In genomic region chr3:16290007-16290826, GRCh38 we compare ENCODE assay signal across 8 cellular contexts. TPM values are rescaled to one million over a fixed set of nuclear protein-coding genes. Genes with fewer than 3 reads are reported as not detected.
DNase-seq lines count a peak whose midpoint lies in the region; ATAC-seq, FAIRE-seq and TF ChIP-seq lines count a peak whose summit lies in the region.

No MANE protein-coding gene starts in this region.

- H3K4me3 ChIP-seq in AG09309 (ENCODE audit: control insufficient read depth, low read depth, low read length) (no peak overlapping the region), GM12875 (ENCODE audit: low read depth, low read length) (no peak overlapping the region), mononuclear cell (ENCODE audit: low read length) (peak overlapping the region; percentile 47)

- peak; percentile 84 for FAIRE-seq in TTC549 (lab: Jason Lieb, UNC)

- no peak overlapping the region for H3K4me3 Mint-ChIP-seq in type B pancreatic cell

- peaks cover 7% of the 10 kb centered on the region for H3K9me3 ChIP-seq in mononuclear cell (ENCODE audit: low read depth, low read length)

- peaks cover 45% of the 10 kb centered on the region for H3K4me1 ChIP-seq in mononuclear cell (ENCODE audit: insufficient read depth, low read length)

- peak; percentile 82 for TF ChIP-seq CTCF in AG09309 (IDR thresholded peaks at IDR 0.05; ENCODE audit: control insufficient read depth, insufficient read depth, low read depth, low read length, missing control alignments)
- peak; percentile 54; the same call in 1 of the 2 replicates for TF ChIP-seq CTCF in GM12875 (IDR thresholded peaks at IDR 0.05; ENCODE audit: borderline replicate concordance, insufficient read depth, low read depth, low read length)
- peak; percentile 93 for TF ChIP-seq CTCF in type B pancreatic cell (conservative IDR thresholded peaks at IDR 0.05)

- peaks cover 22% of the 10 kb centered on the region for H3K36me3 Mint-ChIP-seq in type B pancreatic cell

- H3K9me3 Mint-ChIP-seq in type B pancreatic cell, result no peaks in the 10 kb centered on the region

- H3K27me3 Mint-ChIP-seq in type B pancreatic cell, result no peaks in the 10 kb centered on the region

- no peak overlapping the region for H3K27ac Mint-ChIP-seq in type B pancreatic cell

- no peaks in the 10 kb centered on the region for H3K4me1 Mint-ChIP-seq in type B pancreatic cell (ENCODE audit: unreplicated experiment)

- no peaks in the 10 kb centered on the region for H3K27me3 ChIP-seq in mononuclear cell (ENCODE audit: insufficient read depth, low read length)

- DNase-seq in AG09309 (ENCODE audit: low read depth) (no peak), MV-4-11 (lab: John Stamatoyannopoulos, UW) (peak; percentile 63), type B pancreatic cell (ENCODE audit: extremely low spot score, unreplicated experiment) (no peak)
- DNase-seq in effector CD4-positive, alpha-beta T cell, result peak; percentile 58

- no peak for ATAC-seq in GM19035 (IDR thresholded peaks at IDR 0.05; ENCODE audit: unreplicated experiment)

RNA-seq across cellular contexts. Expression of gene OXNAD1, which starts 25.2 kb away (rescaled TPM):
- total RNA-seq in mononuclear cell (139 TPM), type B pancreatic cell (ENCODE audit: low replicate concordance) (15.1 and 16.0 TPM in 2 replicates)

RNA-seq across cellular contexts. Expression of gene DPH3, which starts 25.5 kb away (rescaled TPM):
- total RNA-seq in mononuclear cell (7.9 TPM), type B pancreatic cell (ENCODE audit: low replicate concordance) (30.0 and 30.2 TPM in 2 replicates)

Comparison
In these comparisons a context has a peak if more than half of its experiments do, and no peak if none do; other contexts are left out.
1. DNase-seq: peak in MV-4-11 (single experiment) and effector CD4-positive, alpha-beta T cell (single experiment); none in AG09309 (single experiment) and type B pancreatic cell (single experiment).
2. Peak in every context shown above with its lines, with median percentiles within 50 percentile points of each other: CTCF ChIP-seq.